ENCODE assay signal across 25 cellular contexts in the genomic region with DNA sequence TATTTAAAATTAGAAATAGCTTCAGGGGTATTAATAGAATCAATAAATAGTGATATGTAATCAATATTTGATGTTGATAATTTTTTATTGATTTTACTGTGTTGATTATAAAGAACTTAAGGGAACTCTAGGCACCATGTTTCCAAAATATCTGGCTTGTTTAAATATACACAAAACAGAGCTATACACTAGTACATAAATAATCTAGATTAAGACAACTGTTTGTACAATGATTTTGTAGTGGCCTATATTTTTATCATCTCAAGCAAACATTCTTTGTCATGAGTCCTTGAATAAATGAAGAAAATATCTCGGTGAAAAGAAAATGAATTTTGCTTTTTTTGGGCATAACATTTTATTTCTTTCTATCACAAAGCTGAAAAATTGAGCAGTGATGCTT.
"Had no signal": no experiment of that assay in that cellular context is flagged by ENCODE, and none has a peak within 500 bp of the region (broad histone marks: within the 10 kb centered on the region; RNA-seq: fewer than 3 reads in every experiment).

No MANE protein-coding gene starts in this region.

- H2AFZ ChIP-seq: neural progenitor cell had no signal

- ATAC-seq: activated CD4-positive, alpha-beta T cell treated with anti-CD3 and anti-CD28 coated beads for 36 hours; left colon; lower lobe of right lung; naive thymus-derived CD8-positive, alpha-beta T cell; psoas muscle; stimulated activated effector memory CD8-positive, alpha-beta T cell treated with anti-CD3 and anti-CD28 coated beads, Interleukin-12 subunit alpha, Interleukin-12 subunit beta, amount 100 ng/mL, for 72 hours; stimulated activated naive CD8-positive, alpha-beta T cell treated with anti-CD3 and anti-CD28 coated beads, Interleukin-15, amount 100 ng/mL, for 72 hours; T-helper 17 cell had no signal

- DNase-seq: activated B cell treated with CpG ODN at 0.5 μM for 24 hours; activated CD4-positive, alpha-beta T cell treated with anti-CD3 and anti-CD28 coated beads for 36 hours; activated CD4-positive, alpha-beta T cell treated with anti-CD3 and anti-CD28 coated beads, Interleukin-2, amount 50 U/mL, for 4 hours; activated CD8-positive, alpha-beta memory T cell treated with anti-CD3 and anti-CD28 coated beads for 24 hours; activated CD8-positive, alpha-beta memory T cell treated with anti-CD3 and anti-CD28 coated beads, Interleukin-2, amount 50 U/mL, for 4 hours; activated naive CD4-positive, alpha-beta T cell; activated T-cell treated with anti-CD3 and anti-CD28 coated beads, Interleukin-2, amount 50 U/mL, for 24 hours; effector memory CD4-positive, alpha-beta T cell; foreskin melanocyte; left colon; lower lobe of right lung; naive thymus-derived CD8-positive, alpha-beta T cell; psoas muscle; stimulated activated CD4-positive, alpha-beta T cell treated with anti-CD3 and anti-CD28 coated beads, Interleukin-1b, Interleukin-23, amount 100 ng/mL, for 48 hours; stimulated activated naive CD8-positive, alpha-beta T cell treated with anti-CD3 and anti-CD28 coated beads, Interleukin-15, amount 100 ng/mL, for 72 hours; T-helper 17 cell; tibial artery had no signal

- H3K27me3 Mint-ChIP-seq: activated B cell treated with CpG ODN at 0.5 μM for 24 hours; activated naive CD8-positive, alpha-beta T cell; activated T-cell treated with anti-CD3 and anti-CD28 coated beads, Interleukin-2, amount 50 U/mL, for 24 hours; central memory CD8-positive, alpha-beta T cell; T-helper 17 cell had no signal

- H3K36me3 Mint-ChIP-seq: activated naive CD8-positive, alpha-beta T cell; naive thymus-derived CD8-positive, alpha-beta T cell; stimulated activated effector memory CD8-positive, alpha-beta T cell treated with anti-CD3 and anti-CD28 coated beads, Interleukin-12 subunit alpha, Interleukin-12 subunit beta, amount 100 ng/mL, for 72 hours had no signal

- H3K4me3 Mint-ChIP-seq: activated B cell treated with CpG ODN at 0.5 μM for 24 hours; activated CD4-positive, alpha-beta T cell treated with anti-CD3 and anti-CD28 coated beads for 36 hours; activated naive CD8-positive, alpha-beta T cell; activated T-cell treated with anti-CD3 and anti-CD28 coated beads, Interleukin-2, amount 50 U/mL, for 24 hours; central memory CD8-positive, alpha-beta T cell; naive thymus-derived CD8-positive, alpha-beta T cell; neural progenitor cell; stimulated activated effector memory CD8-positive, alpha-beta T cell treated with anti-CD3 and anti-CD28 coated beads, Interleukin-12 subunit alpha, Interleukin-12 subunit beta, amount 100 ng/mL, for 72 hours; stimulated activated naive CD8-positive, alpha-beta T cell treated with anti-CD3 and anti-CD28 coated beads, Interleukin-15, amount 100 ng/mL, for 72 hours; T-helper 17 cell had no signal

- H3K27ac ChIP-seq: lower lobe of right lung, neural progenitor cell, psoas muscle, right atrium auricular region, tibial artery had no signal

- H3K4me1 Mint-ChIP-seq: activated B cell treated with CpG ODN at 0.5 μM for 24 hours; activated CD4-positive, alpha-beta T cell treated with anti-CD3 and anti-CD28 coated beads for 36 hours; central memory CD8-positive, alpha-beta T cell; naive thymus-derived CD8-positive, alpha-beta T cell; stimulated activated effector memory CD8-positive, alpha-beta T cell treated with anti-CD3 and anti-CD28 coated beads, Interleukin-12 subunit alpha, Interleukin-12 subunit beta, amount 100 ng/mL, for 72 hours; stimulated activated naive CD8-positive, alpha-beta T cell treated with anti-CD3 and anti-CD28 coated beads, Interleukin-15, amount 100 ng/mL, for 72 hours; T-helper 17 cell had no signal

- FAIRE-seq: astrocyte, colon had no signal

- H3K27me3 ChIP-seq: neural progenitor cell, right atrium auricular region, tibial artery had no signal

- H3K4me2 ChIP-seq: neural progenitor cell had no signal

- H3K4me1 ChIP-seq: lower lobe of right lung, psoas muscle had no signal

- H3K9ac ChIP-seq: neural progenitor cell had no signal

- H3K36me3 ChIP-seq: lower lobe of right lung, neural progenitor cell, right atrium auricular region, tibial artery had no signal

- H3K9me3 Mint-ChIP-seq: activated T-cell treated with anti-CD3 and anti-CD28 coated beads, Interleukin-2, amount 50 U/mL, for 24 hours; activated T-helper 2 cell treated with anti-CD3 and anti-CD28 coated beads, Interferon-gamma antibody, Interleukin-2, Interleukin-4, amounts not matched to agents 10 μg/mL and 5 μg/mL and 100 μg/mL, durations not matched to agents 14 hours and 24 hours and 36 hours; central memory CD8-positive, alpha-beta T cell; stimulated activated effector memory CD8-positive, alpha-beta T cell treated with anti-CD3 and anti-CD28 coated beads, Interleukin-12 subunit alpha, Interleukin-12 subunit beta, amount 100 ng/mL, for 72 hours had no signal

- H3K27ac Mint-ChIP-seq: activated B cell treated with CpG ODN at 0.5 μM for 24 hours; activated CD4-positive, alpha-beta T cell treated with anti-CD3 and anti-CD28 coated beads for 36 hours; activated naive CD8-positive, alpha-beta T cell; activated T-cell treated with anti-CD3 and anti-CD28 coated beads, Interleukin-2, amount 50 U/mL, for 24 hours; activated T-helper 2 cell treated with anti-CD3 and anti-CD28 coated beads, Interferon-gamma antibody, Interleukin-2, Interleukin-4, amounts not matched to agents 10 μg/mL and 5 μg/mL and 100 μg/mL, durations not matched to agents 14 hours and 24 hours and 36 hours; naive thymus-derived CD8-positive, alpha-beta T cell; neural progenitor cell; stimulated activated effector memory CD8-positive, alpha-beta T cell treated with anti-CD3 and anti-CD28 coated beads, Interleukin-12 subunit alpha, Interleukin-12 subunit beta, amount 100 ng/mL, for 72 hours; stimulated activated naive CD8-positive, alpha-beta T cell treated with anti-CD3 and anti-CD28 coated beads, Interleukin-15, amount 100 ng/mL, for 72 hours; T-helper 17 cell had no signal

- H3K9me3 ChIP-seq: lower lobe of right lung, psoas muscle, right atrium auricular region, tibial artery had no signal

- H3K4me3 ChIP-seq: lower lobe of right lung, neural progenitor cell, psoas muscle, right atrium auricular region, tibial artery had no signal
